Comparison of ENCODE assay signal across 20 cellular contexts in genomic region chr2:96506907-96507240, GRCh38. TPM values are rescaled to one million over a fixed set of nuclear protein-coding genes. Genes with fewer than 3 reads are reported as not detected.
A peak's percentile ranks its signal among the peaks of the same experiment; 100 is the strongest.
DNase-seq lines count a peak whose midpoint lies in the region; ATAC-seq and TF ChIP-seq lines count a peak whose summit lies in the region.
"Had no signal": no experiment of that assay in that cellular context is flagged by ENCODE, and none has a peak within 500 bp of the region (broad histone marks: within the 10 kb centered on the region; RNA-seq: fewer than 3 reads in every experiment).

No MANE protein-coding gene starts in this region.

- no peak for DNase-seq in activated naive CD4-positive, alpha-beta T cell treated with anti-CD3 and anti-CD28 coated beads, Interleukin-2, amount 10 ng/mL, durations not matched to agents 7 days and 5 days
- DNase-seq in Calu3, result no peak
- DNase-seq in activated CD8-positive, alpha-beta memory T cell treated with anti-CD3 and anti-CD28 coated beads, Interleukin-2, amount 50 U/mL, for 48 hours, result peak; percentile 44
- peak; percentile 46 for DNase-seq in osteocyte (ENCODE audit: extremely low spot score, unreplicated experiment)
- no peak for DNase-seq in HK-2 (ENCODE audit: unreplicated experiment)
- no peak for DNase-seq in NCI-H2196 (lab: John Stamatoyannopoulos, UW; ENCODE audit: unreplicated experiment)
- DNase-seq: BE2C; CD4-positive, alpha-beta T cell; DMS79; H9; MV-4-11; NCI-H1417 treated with DMSO at 0.1 percent for 48 hours; NCI-H1930; NCI-H2171; NCI-H446 treated with DMSO at 0.1 percent for 48 hours; NK-92 treated with Interleukin-12 subunit alpha and Interleukin-12 subunit beta, amount 100 ng/mL, for 24 hours; RPMI8226 had no signal

- ATAC-seq in GM18870 (IDR thresholded peaks at IDR 0.05; ENCODE audit: unreplicated experiment), result no peak

- TF ChIP-seq CTCF in Calu3 (IDR thresholded peaks at IDR 0.05; ENCODE audit: unreplicated experiment), result no peak
- TF ChIP-seq CTCF in osteocyte (IDR thresholded peaks at IDR 0.05), result no peak

- H3K9me3 Mint-ChIP-seq in activated naive CD4-positive, alpha-beta T cell treated with anti-CD3 and anti-CD28 coated beads, Interleukin-2, amount 50 U/mL, for 24 hours, result no peaks in the 10 kb centered on the region
- no peaks in the 10 kb centered on the region for H3K9me3 Mint-ChIP-seq in activated naive CD4-positive, alpha-beta T cell treated with anti-CD3 and anti-CD28 coated beads, Interleukin-2, amount 10 ng/mL, durations not matched to agents 7 days and 5 days
- H3K9me3 Mint-ChIP-seq in Calu3 (ENCODE audit: low read depth, unreplicated experiment), result no peaks in the 10 kb centered on the region
- H3K9me3 Mint-ChIP-seq in osteocyte (ENCODE audit: unreplicated experiment), result no peaks in the 10 kb centered on the region
- H3K9me3 Mint-ChIP-seq: CD4-positive, alpha-beta T cell; H9 had no signal

- H3K27ac Mint-ChIP-seq in activated naive CD4-positive, alpha-beta T cell treated with anti-CD3 and anti-CD28 coated beads, Interleukin-2, amount 50 U/mL, for 24 hours, result no peak overlapping the region
- no peak overlapping the region for H3K27ac Mint-ChIP-seq in activated naive CD4-positive, alpha-beta T cell treated with anti-CD3 and anti-CD28 coated beads, Interleukin-2, amount 10 ng/mL, durations not matched to agents 7 days and 5 days
- H3K27ac Mint-ChIP-seq in Calu3 (ENCODE audit: unreplicated experiment), result peak overlapping the region; percentile 90
- H3K27ac Mint-ChIP-seq in osteocyte (ENCODE audit: unreplicated experiment), result no peak overlapping the region
- H3K27ac Mint-ChIP-seq: CD4-positive, alpha-beta T cell; H9 had no signal

- CTCF ChIA-PET in activated naive CD4-positive, alpha-beta T cell treated with anti-CD3 and anti-CD28 coated beads, Interleukin-2, amount 10 ng/mL, durations not matched to agents 7 days and 5 days (lab: Charles Lee), result interaction anchor here (0.7 to 8.5 kb wide), 3 partner anchors 26 to 243 kb away, joined by 3 to 158 read pairs (median 4); no protein-coding TSS in a partner anchor
- CTCF ChIA-PET in Calu3 (lab: Charles Lee), result interaction anchor here (8.6 kb wide), 1 partner anchor 98 kb away, joined by 101 read pairs; no protein-coding TSS in a partner anchor

- peaks cover 14% of the 10 kb centered on the region for H3K4me1 Mint-ChIP-seq in activated naive CD4-positive, alpha-beta T cell treated with anti-CD3 and anti-CD28 coated beads, Interleukin-2, amount 50 U/mL, for 24 hours
- H3K4me1 Mint-ChIP-seq in activated naive CD4-positive, alpha-beta T cell treated with anti-CD3 and anti-CD28 coated beads, Interleukin-2, amount 10 ng/mL, durations not matched to agents 7 days and 5 days, result peaks cover 26% of the 10 kb centered on the region
- H3K4me1 Mint-ChIP-seq in Calu3 (ENCODE audit: low read depth, unreplicated experiment), result peaks cover 56% of the 10 kb centered on the region
- peaks cover 10% of the 10 kb centered on the region for H3K4me1 Mint-ChIP-seq in osteocyte (ENCODE audit: unreplicated experiment)

- no peaks in the 10 kb centered on the region for H3K36me3 Mint-ChIP-seq in activated naive CD4-positive, alpha-beta T cell treated with anti-CD3 and anti-CD28 coated beads, Interleukin-2, amount 50 U/mL, for 24 hours
- no peaks in the 10 kb centered on the region for H3K36me3 Mint-ChIP-seq in activated naive CD4-positive, alpha-beta T cell treated with anti-CD3 and anti-CD28 coated beads, Interleukin-2, amount 10 ng/mL, durations not matched to agents 7 days and 5 days
- H3K36me3 Mint-ChIP-seq in Calu3 (ENCODE audit: insufficient read depth, unreplicated experiment), result peaks cover 20% of the 10 kb centered on the region
- no peaks in the 10 kb centered on the region for H3K36me3 Mint-ChIP-seq in osteocyte (ENCODE audit: unreplicated experiment)

- BruUV-seq in Calu3 (replicated peaks; lab: Mats Ljungman, UMichigan), result no TSS peak

- H3K4me3 Mint-ChIP-seq in activated naive CD4-positive, alpha-beta T cell treated with anti-CD3 and anti-CD28 coated beads, Interleukin-2, amount 50 U/mL, for 24 hours, result peak overlapping the region; percentile 36
- no peak overlapping the region for H3K4me3 Mint-ChIP-seq in activated naive CD4-positive, alpha-beta T cell treated with anti-CD3 and anti-CD28 coated beads, Interleukin-2, amount 10 ng/mL, durations not matched to agents 7 days and 5 days
- H3K4me3 Mint-ChIP-seq in Calu3 (ENCODE audit: low read depth, unreplicated experiment) (peak overlapping the region; percentile 67), osteocyte (ENCODE audit: unreplicated experiment) (no peak overlapping the region)
- H3K4me3 Mint-ChIP-seq: H9 had no signal

- peaks cover 2% of the 10 kb centered on the region for H3K27me3 Mint-ChIP-seq in activated naive CD4-positive, alpha-beta T cell treated with anti-CD3 and anti-CD28 coated beads, Interleukin-2, amount 50 U/mL, for 24 hours
- peaks cover 27% of the 10 kb centered on the region for H3K27me3 Mint-ChIP-seq in activated naive CD4-positive, alpha-beta T cell treated with anti-CD3 and anti-CD28 coated beads, Interleukin-2, amount 10 ng/mL, durations not matched to agents 7 days and 5 days
- peaks cover 13% of the 10 kb centered on the region for H3K27me3 Mint-ChIP-seq in Calu3 (ENCODE audit: unreplicated experiment)
- peaks cover 18% of the 10 kb centered on the region for H3K27me3 Mint-ChIP-seq in osteocyte (ENCODE audit: unreplicated experiment)

- intact Hi-C loops in Calu3 (cut with micrococcal nuclease; ENCODE audit: unreplicated experiment), result loop anchor here (5.0 kb wide), 2 partner anchors 165 to 515 kb away; partner anchors contain the start of gene ANKRD36C

RNA-seq across cellular contexts. Expression of gene NEURL3, which starts 1.7 kb away (rescaled TPM):
- total RNA-seq in Calu3 (2022) (18.5 and 19.7 TPM in 2 replicates), osteocyte (not detected in 2 replicates)
- total RNA-seq: CD4-positive, alpha-beta T cell; H9; OCI-LY7 had no signal

RNA-seq across cellular contexts. Expression of gene ARID5A, which starts 29.7 kb away (rescaled TPM):
- total RNA-seq in Calu3 (2022), result 9.3 and 11.7 TPM in 2 replicates
- total RNA-seq in osteocyte, result 25.9 and 26.3 TPM in 2 replicates

Comparison
In these comparisons a context has a peak if more than half of its experiments do, and no peak if none do; other contexts are left out.
1. H3K4me3 Mint-ChIP-seq: peak in activated naive CD4-positive, alpha-beta T cell treated with anti-CD3 and anti-CD28 coated beads, Interleukin-2, amount 50 U/mL, for 24 hours (single experiment) and Calu3 (single experiment); none in activated naive CD4-positive, alpha-beta T cell treated with anti-CD3 and anti-CD28 coated beads, Interleukin-2, amount 10 ng/mL, durations not matched to agents 7 days and 5 days (single experiment) and osteocyte (single experiment).
2. DNase-seq: peak in activated CD8-positive, alpha-beta memory T cell treated with anti-CD3 and anti-CD28 coated beads, Interleukin-2, amount 50 U/mL, for 48 hours (single experiment) and osteocyte (single experiment); none in activated naive CD4-positive, alpha-beta T cell treated with anti-CD3 and anti-CD28 coated beads, Interleukin-2, amount 10 ng/mL, durations not matched to agents 7 days and 5 days (single experiment), Calu3 (single experiment), HK-2 (single experiment) and NCI-H2196 (single experiment).
3. RNA of gene NEURL3, which starts 1.7 kb away (total RNA-seq): 18.5 to 19.7 TPM in Calu3; not detected in osteocyte; every median in the first group is over 10 times any median in the second.